Comparison of ENCODE assay signal across 8 cellular contexts in the genomic region with DNA sequence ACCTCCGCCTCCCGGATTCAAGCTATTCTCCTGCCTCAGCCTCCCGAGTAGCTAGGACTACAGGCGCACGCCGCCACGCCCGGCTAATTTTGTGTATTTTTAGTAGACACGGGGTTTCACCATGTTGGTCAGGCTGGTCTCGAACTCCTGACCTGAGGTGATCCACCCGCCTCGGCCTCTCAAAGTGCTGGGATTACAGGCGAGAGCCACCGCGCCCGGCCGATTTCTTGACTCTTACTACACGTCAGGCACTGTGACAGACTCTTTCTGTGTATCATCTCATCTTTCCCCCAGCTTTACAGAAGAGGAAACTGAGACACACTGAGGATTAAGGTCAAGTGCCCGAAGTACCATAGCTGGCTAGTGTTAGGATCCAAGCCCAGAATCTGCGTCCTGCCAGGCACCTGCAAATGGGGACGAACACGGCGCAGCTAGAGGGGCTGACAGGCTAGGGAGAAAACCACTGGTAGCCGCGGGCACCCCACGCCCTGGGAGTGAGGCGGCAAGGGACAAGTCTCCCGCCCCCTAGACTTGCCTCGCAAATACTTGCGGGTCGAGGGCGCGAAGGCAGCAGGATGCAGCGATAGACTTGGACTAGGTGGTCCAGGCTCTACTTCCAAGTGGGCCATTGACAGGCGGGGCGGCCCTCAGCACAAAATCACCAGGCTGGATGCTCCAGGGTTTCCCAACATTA. TPM values are rescaled to one million over a fixed set of nuclear protein-coding genes. Genes with fewer than 3 reads are reported as not detected.
DNase-seq lines count a peak whose midpoint lies in the region; ATAC-seq and TF ChIP-seq lines count a peak whose summit lies in the region.

No MANE protein-coding gene starts in this region.

- H3K9me3 Mint-ChIP-seq in nephron progenitor cell = no peaks in the 10 kb centered on the region

- H3K36me3 ChIP-seq in BLaER1 treated with 17β-estradiol and CSF1 and Interleukin-3, amounts not matched to agents 10 nM and 100 nM = peaks cover 23 to 28% (median 25%) of the 10 kb centered on the region in 11 experiments

- H3K36me3 Mint-ChIP-seq in nephron progenitor cell (ENCODE audit: low read depth) = peaks cover 23% of the 10 kb centered on the region

- peak; percentile 26 for DNase-seq in NAMALWA (ENCODE audit: low spot score)
- no peak for DNase-seq in coronary artery (ENCODE audit: low spot score)
- no peak for DNase-seq in nephron progenitor cell
- DNase-seq in NCI-H524 treated with DMSO at 0.1 percent for 48 hours (lab: John Stamatoyannopoulos, UW) = no peak
- no peak for DNase-seq in dermis blood vessel endothelial cell
- no peak for DNase-seq in stimulated activated CD4-positive, alpha-beta T cell treated with anti-CD3 and anti-CD28 coated beads, Interleukin-12 subunit alpha, Interleukin-12 subunit beta, amount 100 ng/mL, for 4 hours

- no peak for ATAC-seq in GM19351 (IDR thresholded peaks at IDR 0.05; ENCODE audit: unreplicated experiment)

- H3K4me2 ChIP-seq in BLaER1 treated with 17β-estradiol and CSF1 and Interleukin-3, amounts not matched to agents 10 nM and 100 nM = peak overlapping the region; percentile 90 to 99 (median 94)

- peaks cover 0 to 3% (median 0%) of the 10 kb centered on the region in 11 experiments; a peak in 1 of 22 replicates for H4K20me1 ChIP-seq in BLaER1 treated with 17β-estradiol and CSF1 and Interleukin-3, amounts not matched to agents 10 nM and 100 nM

- H3K27me3 Mint-ChIP-seq in nephron progenitor cell (ENCODE audit: low read depth, poor library complexity) = peaks cover 28% of the 10 kb centered on the region

- peak overlapping the region; percentile 70 to 88 (median 82) for H3K4me3 ChIP-seq in BLaER1 treated with 17β-estradiol and CSF1 and Interleukin-3, amounts not matched to agents 10 nM and 100 nM
- H3K4me3 ChIP-seq in coronary artery = peak overlapping the region; percentile 94

- peak overlapping the region; percentile 96 for H3K4me3 Mint-ChIP-seq in nephron progenitor cell

- TF ChIP-seq CTCF in coronary artery (IDR thresholded peaks at IDR 0.05) (no peak), nephron progenitor cell (IDR thresholded peaks at IDR 0.05) (no peak)

- no peak overlapping the region for H3K27ac Mint-ChIP-seq in nephron progenitor cell

- peaks cover 67 to 78% (median 72%) of the 10 kb centered on the region in 10 experiments for H3K4me1 ChIP-seq in BLaER1 treated with 17β-estradiol and CSF1 and Interleukin-3, amounts not matched to agents 10 nM and 100 nM

- no peaks in the 10 kb centered on the region for H3K9me3 ChIP-seq in BLaER1 treated with 17β-estradiol and CSF1 and Interleukin-3, amounts not matched to agents 10 nM and 100 nM (replicated peaks in 1 of 11)

- no peaks in the 10 kb centered on the region for H3K27me3 ChIP-seq in BLaER1 treated with 17β-estradiol and CSF1 and Interleukin-3, amounts not matched to agents 10 nM and 100 nM

- H3K27ac ChIP-seq in BLaER1 treated with 17β-estradiol and CSF1 and Interleukin-3, amounts not matched to agents 10 nM and 100 nM = peak overlapping the region; percentile 11 to 98 (median 94); a peak in 21 of 22 replicates
- peak overlapping the region; percentile 89 to 96 for H3K27ac ChIP-seq in coronary artery

- H3K9ac ChIP-seq in BLaER1 treated with 17β-estradiol and CSF1 and Interleukin-3, amounts not matched to agents 10 nM and 100 nM = peak overlapping the region; percentile 75 to 97 (median 90)

- peaks cover 50% of the 10 kb centered on the region for H3K4me1 Mint-ChIP-seq in nephron progenitor cell

RNA-seq across cellular contexts. Expression of a gene that starts 1.1 kb away (rescaled TPM):
- total RNA-seq in dermis blood vessel endothelial cell = 19.1 and 20.3 TPM in 2 replicates
